ENCODE assay signal across 22 cellular contexts in the genomic region with DNA sequence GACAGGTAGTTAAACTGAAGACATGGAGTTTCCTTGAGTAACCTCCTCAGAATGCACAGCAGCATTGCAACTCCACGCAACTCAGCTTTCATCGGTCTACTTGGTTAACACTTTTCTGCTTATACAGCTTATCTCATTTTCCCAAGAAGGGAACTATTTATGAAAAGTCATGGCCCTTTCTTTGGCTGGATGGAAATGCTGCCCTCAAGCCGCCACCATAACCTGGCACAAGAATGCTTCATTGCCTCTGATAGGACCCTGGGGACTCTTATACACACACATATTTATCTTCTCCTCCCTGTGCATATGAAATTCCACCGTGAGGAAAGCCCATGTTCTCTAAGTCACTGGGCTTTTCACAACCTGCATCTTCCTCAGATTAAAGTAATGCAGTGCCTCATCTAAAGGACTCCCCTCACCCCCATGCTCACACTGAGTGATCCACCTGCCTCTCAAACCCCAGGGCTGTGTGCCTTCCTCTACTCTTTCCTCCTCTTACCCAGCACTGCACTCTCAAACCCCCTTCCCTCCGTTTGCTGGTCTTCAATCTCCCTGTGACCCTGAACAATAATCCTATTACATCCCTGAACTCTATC.
"Had no signal": no experiment of that assay in that cellular context is flagged by ENCODE, and none has a peak within 500 bp of the region (broad histone marks: within the 10 kb centered on the region; RNA-seq: fewer than 3 reads in every experiment).

No MANE protein-coding gene starts in this region.

- H3K27me3 ChIP-seq: esophagus muscularis mucosa, pancreas, right lobe of liver, suprapubic skin, tibial artery, upper lobe of left lung, uterus had no signal

- DNase-seq: effector memory CD8-positive, alpha-beta T cell; foreskin fibroblast; immature natural killer cell; left ventricle myocardium inferior; lower lobe of right lung; midbrain; occipital lobe; pancreas; right lobe of liver; stimulated activated CD4-positive, alpha-beta T cell treated with anti-CD3 and anti-CD28 coated beads, Interleukin-4, amount 100 ng/mL, for 1 hour; stimulated activated CD8-positive, alpha-beta memory T cell treated with anti-CD3 and anti-CD28 coated beads, Interleukin-4, amount 100 ng/mL, for 48 hours; stimulated activated naive CD8-positive, alpha-beta T cell treated with anti-CD3 and anti-CD28 coated beads, Interleukin-15, Interleukin-2, amounts not matched to agents 100 U/mL and 50 U/mL, for 24 hours; tibial artery; upper lobe of left lung; uterus had no signal

- H3K4me1 ChIP-seq: esophagus muscularis mucosa, left ventricle myocardium inferior, lower lobe of right lung, pancreas, prostate gland, right lobe of liver, suprapubic skin, tibial artery, upper lobe of left lung, uterus had no signal

- H3K4me3 ChIP-seq: esophagus muscularis mucosa, left ventricle myocardium inferior, lower lobe of right lung, pancreas, prostate gland, right lobe of liver, suprapubic skin, tibial artery, upper lobe of left lung, uterus had no signal

- ATAC-seq: effector memory CD8-positive, alpha-beta T cell; lower lobe of right lung; natural killer cell treated with Interleukin-12 subunit alpha and Interleukin-12 subunit beta and Interleukin-15 and Interleukin-18, amount 100 ng/mL, for 72 hours; pancreas; right lobe of liver; stimulated activated effector memory CD8-positive, alpha-beta T cell treated with anti-CD3 and anti-CD28 coated beads, Interleukin-12 subunit alpha, Interleukin-12 subunit beta, amount 100 ng/mL, for 72 hours; stimulated activated naive CD8-positive, alpha-beta T cell treated with anti-CD3 and anti-CD28 coated beads, Interleukin-15, Interleukin-2, amounts not matched to agents 100 U/mL and 50 U/mL, for 24 hours had no signal

- H3K27ac ChIP-seq: epithelial cell of prostate, esophagus muscularis mucosa, left ventricle myocardium inferior, lower lobe of right lung, pancreas, prostate gland, right lobe of liver, suprapubic skin, tibial artery, upper lobe of left lung had no signal

- FAIRE-seq: keratinocyte, pancreas had no signal

- H3K9me3 ChIP-seq: esophagus muscularis mucosa, left ventricle myocardium inferior, lower lobe of right lung, pancreas, prostate gland, right lobe of liver, suprapubic skin, tibial artery, upper lobe of left lung, uterus had no signal

- H3K36me3 ChIP-seq: esophagus muscularis mucosa, left ventricle myocardium inferior, lower lobe of right lung, pancreas, prostate gland, right lobe of liver, suprapubic skin, tibial artery, upper lobe of left lung, uterus had no signal
